8 cellular contexts compared by ENCODE assay signal in the genomic region with DNA sequence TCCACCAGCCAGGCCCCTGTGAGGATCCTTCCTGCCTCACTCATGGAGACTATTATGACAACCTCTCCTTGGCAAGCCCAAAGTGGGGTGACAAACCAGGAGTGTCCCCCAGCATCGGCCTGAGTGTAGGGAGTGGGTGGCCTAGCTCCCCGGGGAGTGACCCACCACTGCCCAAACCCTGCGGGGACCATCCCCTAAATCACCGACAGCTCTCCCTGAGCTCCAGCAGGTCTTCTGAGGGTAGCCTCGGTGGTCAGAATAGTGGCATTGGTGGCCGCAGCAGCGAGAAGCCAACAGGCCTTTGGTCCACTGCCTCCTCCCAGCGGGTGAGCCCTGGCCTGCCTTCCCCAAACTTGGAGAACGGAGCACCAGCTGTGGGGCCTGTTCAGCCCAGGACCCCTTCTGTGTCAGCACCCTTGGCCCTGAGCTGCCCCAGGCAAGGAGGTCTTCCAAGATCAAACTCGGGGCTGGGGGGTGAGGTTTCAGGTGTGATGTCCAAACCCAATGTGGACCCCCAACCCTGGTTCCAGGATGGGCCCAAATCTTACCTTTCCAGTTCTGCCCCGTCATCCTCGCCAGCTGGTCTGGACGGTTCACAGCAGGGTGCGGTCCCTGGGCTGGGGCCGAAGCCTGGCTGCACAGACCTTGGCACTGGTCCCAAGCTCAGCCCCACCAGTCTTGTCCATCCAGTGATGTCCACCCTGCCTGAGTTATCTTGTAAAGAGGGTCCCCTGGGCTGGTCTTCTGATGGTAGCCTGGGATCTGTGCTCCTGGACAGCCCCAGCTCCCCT. TPM values are rescaled to one million over a fixed set of nuclear protein-coding genes. Genes with fewer than 3 reads are reported as not detected.
DNase-seq lines count a peak whose midpoint lies in the region; ATAC-seq, FAIRE-seq and TF ChIP-seq lines count a peak whose summit lies in the region.

No MANE protein-coding gene starts in this region.

- TF ChIP-seq EP300 in HepG2 (IDR thresholded peaks at IDR 0.05; ENCODE audit: low read depth in 2 of 2, low read length in 2 of 2) (no peak), HepG2 (CRISPR knock-in tag; IDR thresholded peaks at IDR 0.05; ENCODE audit: borderline replicate concordance) (no peak)

- H4K20me1 ChIP-seq in HepG2 (ENCODE audit: insufficient read depth, low read length): peaks cover 5% of the 10 kb centered on the region; the same call in 1 of the 2 replicates

- intact Hi-C loops in HepG2 (cut with micrococcal nuclease; ENCODE audit: unreplicated experiment) (loop anchor here (1.0 kb wide), 1 partner anchor 46 kb away; no protein-coding TSS in a partner anchor), upper lobe of right lung (cut with DNase I) (loop anchor here (10.0 kb wide), 1 partner anchor 59 kb away; no protein-coding TSS in a partner anchor)

- H2AFZ ChIP-seq in ACC112 (ENCODE audit: low read length, unreplicated experiment): no peak overlapping the region
- no peak overlapping the region for H2AFZ ChIP-seq in HepG2 (ENCODE audit: low read length)

- H3K9me3 ChIP-seq in HepG2 (ENCODE audit: low read length) (no peaks in the 10 kb centered on the region), upper lobe of right lung (no peaks in the 10 kb centered on the region)

- H3K27ac ChIP-seq in ACC112 (ENCODE audit: low read depth, low read length) (no peak overlapping the region), HepG2 (ENCODE audit: extremely low read length, insufficient read depth, low read length) (no peak overlapping the region), upper lobe of right lung (peak overlapping the region; percentile 72)

- H3K27ac Mint-ChIP-seq in activated T-helper 17 cell treated with anti-CD3 and anti-CD28 coated beads, Interleukin-2, amount 50 U/mL, for 72 hours: peak overlapping the region; percentile 89

- TF ChIP-seq CTCF in HepG2 (CRISPR knock-in tag; IDR thresholded peaks at IDR 0.05) (no peak), upper lobe of right lung (IDR thresholded peaks at IDR 0.05) (no peak)

- WGBS in HepG2 (ENCODE audit: low lambda C conversion rate): 53% methylated on average over 8 of the region's 15 CpGs

- no TSS peak for BruUV-seq in HepG2 (replicated peaks; lab: Mats Ljungman, UMichigan)

- ATAC-seq in GM21786 (IDR thresholded peaks at IDR 0.05; ENCODE audit: unreplicated experiment) (peak; percentile 7), HepG2 (no peak), upper lobe of right lung (no peak), GM21367 (IDR thresholded peaks at IDR 0.05; ENCODE audit: unreplicated experiment) (no peak), HG02623 (IDR thresholded peaks at IDR 0.05; ENCODE audit: unreplicated experiment) (no peak)
- no peak for ATAC-seq in activated T-helper 17 cell treated with anti-CD3 and anti-CD28 coated beads, Interleukin-2, amount 50 U/mL, for 72 hours (replicated peaks)

- H3K36me3 Mint-ChIP-seq in activated T-helper 17 cell treated with anti-CD3 and anti-CD28 coated beads, Interleukin-2, amount 50 U/mL, for 72 hours (ENCODE audit: low read depth): peaks cover 42% of the 10 kb centered on the region

- no peak for TF ChIP-seq POLR2A in HepG2 (IDR thresholded peaks at IDR 0.05; ENCODE audit: insufficient read depth in 1 of 2, low read depth in 2 of 2, low read length in 2 of 2)

- H3K79me2 ChIP-seq in ACC112 (ENCODE audit: control insufficient read depth, insufficient read depth, low read length, unreplicated experiment): peaks cover 60% of the 10 kb centered on the region
- H3K79me2 ChIP-seq in HepG2 (ENCODE audit: insufficient read depth, low read length): peaks cover 57% of the 10 kb centered on the region

- H3K36me3 ChIP-seq in ACC112 (ENCODE audit: insufficient read depth, low read length) (no peaks in the 10 kb centered on the region; the same call in 1 of the 2 replicates), HepG2 (replicated peaks in 1 of 2; ENCODE audit: control insufficient read depth in 1 of 2, insufficient read depth in 2 of 2, low read length in 2 of 2) (no peaks in the 10 kb centered on the region; a peak in 1 of 5 replicates), upper lobe of right lung (peaks cover 2% of the 10 kb centered on the region)

- H3K4me1 ChIP-seq in ACC112 (ENCODE audit: control insufficient read depth, insufficient read depth, low read length, unreplicated experiment): peaks cover 42% of the 10 kb centered on the region
- H3K4me1 ChIP-seq in HepG2 (ENCODE audit: insufficient read depth, low read length): peaks cover 82% of the 10 kb centered on the region
- peaks cover 63% of the 10 kb centered on the region for H3K4me1 ChIP-seq in upper lobe of right lung

- in situ Hi-C loops in HepG2 (cut with HindIII; ENCODE audit: extremely low pct_ligation_motif_present, low pct_unique_long_range_greater_than_20kb): no loop called here

- H3K27me3 ChIP-seq in ACC112 (ENCODE audit: insufficient read depth, low read length) (no peaks in the 10 kb centered on the region), HepG2 (ENCODE audit: control insufficient read depth in 1 of 2, insufficient read depth in 2 of 2, low read length in 2 of 2) (no peaks in the 10 kb centered on the region), upper lobe of right lung (no peaks in the 10 kb centered on the region)

- no peak for TF ChIP-seq RAD21 in HepG2 (CRISPR knock-in tag; IDR thresholded peaks at IDR 0.05)

- H3K4me3 Mint-ChIP-seq in activated T-helper 17 cell treated with anti-CD3 and anti-CD28 coated beads, Interleukin-2, amount 50 U/mL, for 72 hours: peak overlapping the region; percentile 95

- CTCF ChIA-PET in HepG2 (lab: Yijun Ruan, JAX; ENCODE audit: low intra/inter-chr PET ratio, low total read pairs): no interaction called here

- POLR2A ChIA-PET in HepG2 (lab: Yijun Ruan, JAX): interaction anchor here (0.7 to 1.7 kb wide), 3 partner anchors 12 to 47 kb away, joined by 3 to 4 read pairs (median 3); no protein-coding TSS in a partner anchor

- FAIRE-seq in HepG2 (lab: Jason Lieb, UNC): no peak

- H3K4me1 Mint-ChIP-seq in activated T-helper 17 cell treated with anti-CD3 and anti-CD28 coated beads, Interleukin-2, amount 50 U/mL, for 72 hours: peaks cover 40% of the 10 kb centered on the region

- DNase-seq in HepG2 (ENCODE audit: low spot score): no peak
- DNase-seq in upper lobe of right lung: no peak
- DNase-seq in NOMO-1 treated with dmso at 0.1 percent for 144 hours (lab: John Stamatoyannopoulos, UW; ENCODE audit: unreplicated experiment): no peak

- H3K9me3 Mint-ChIP-seq in activated T-helper 17 cell treated with anti-CD3 and anti-CD28 coated beads, Interleukin-2, amount 50 U/mL, for 72 hours: no peaks in the 10 kb centered on the region

- peak overlapping the region; percentile 85; the same call in 1 of the 2 replicates for H3K9ac ChIP-seq in HepG2 (ENCODE audit: insufficient read depth, low read depth, low read length)

- no peaks in the 10 kb centered on the region for H3K27me3 Mint-ChIP-seq in activated T-helper 17 cell treated with anti-CD3 and anti-CD28 coated beads, Interleukin-2, amount 50 U/mL, for 72 hours

- peak overlapping the region; percentile 83 for H3K4me2 ChIP-seq in HepG2 (ENCODE audit: low read depth, low read length)

- peak overlapping the region; percentile 90 for H3K4me3 ChIP-seq in ACC112 (ENCODE audit: low read depth, low read length)
- H3K4me3 ChIP-seq in HepG2 (replicated peaks in 1 of 3; ENCODE audit: insufficient read depth in 1 of 3, low read depth in 2 of 3, low read length in 3 of 3): peak overlapping the region; percentile 40 to 90 (median 85); a peak in 5 of 6 replicates
- H3K4me3 ChIP-seq in upper lobe of right lung: peak overlapping the region; percentile 91

TF ChIP-seq in HepG2, 621 proteins besides CTCF, POLR2A, EP300 and RAD21:
- TF ChIP-seq TAF1 (CRISPR knock-in tag; IDR thresholded peaks at IDR 0.05) (no peak), ZFP41 (CRISPR knock-in tag; IDR thresholded peaks at IDR 0.05; ENCODE audit: borderline replicate concordance) (0 out of 2 replicates have a peak, but pooled peaks have one; percentile 32), ZC3H13 (CRISPR knock-in tag; IDR thresholded peaks at IDR 0.05) (0 out of 2 replicates have a peak, but pooled peaks have one; percentile 8)

RNA-seq across cellular contexts. Expression of gene LIMD1, which starts 1.0 kb away (rescaled TPM):
- 10 to 100 TPM; 27.6 to 46.5 TPM for total RNA-seq in activated T-helper 17 cell treated with anti-CD3 and anti-CD28 coated beads, Interleukin-2, amount 50 U/mL, for 72 hours
- total RNA-seq in HepG2 (2016; rRNA removed; fragmentation: Illumina TruSeq; extraction: Trizol): 11.1 and 13.0 TPM in 2 replicates
- total RNA-seq in HepG2 (2016; cell fraction: cytosol; rRNA removed; fragmentation: Illumina TruSeq; extraction: Trizol; ENCODE audit: low read depth): 1.4 and 1.5 TPM in 2 replicates
- 9.8 and 12.1 TPM in 2 replicates for total RNA-seq in HepG2 (2016; cell fraction: insoluble cytoplasmic fraction; rRNA removed; fragmentation: Illumina TruSeq; extraction: Trizol)
- total RNA-seq in HepG2 (2016; cell fraction: membrane; rRNA removed; fragmentation: Illumina TruSeq; extraction: Trizol): 5.3 and 6.4 TPM in 2 replicates
- 11.9 and 15.6 TPM in 2 replicates for total RNA-seq in HepG2 (2016; cell fraction: nucleus; rRNA removed; fragmentation: Illumina TruSeq; extraction: Trizol)
- polyA plus RNA-seq in HepG2 (2011; rRNA removed): 16.4 and 18.7 TPM in 2 replicates
- polyA plus RNA-seq in HepG2 (2011; cell fraction: cytosol; rRNA removed): 7.1 and 7.2 TPM in 2 replicates
- polyA plus RNA-seq in HepG2 (2011; cell fraction: nucleus; rRNA removed): 42.2 and 53.6 TPM in 2 replicates
- 4.4 and 6.9 TPM in 2 replicates for polyA plus RNA-seq in HepG2 (2012)
- polyA plus RNA-seq in HepG2 (2016; cell fraction: cytosol; fragmentation: Illumina TruSeq; extraction: Trizol; ENCODE audit: low read depth): 0.43 and 0.62 TPM in 2 replicates
- polyA plus RNA-seq in HepG2 (2016; cell fraction: insoluble cytoplasmic fraction; fragmentation: Illumina TruSeq; extraction: Trizol; ENCODE audit: low read depth): 5.8 and 6.2 TPM in 2 replicates
- 1.7 TPM in 2 replicates for polyA plus RNA-seq in HepG2 (2016; cell fraction: membrane; fragmentation: Illumina TruSeq; extraction: Trizol; ENCODE audit: low read depth)
- 17.4 and 18.9 TPM in 2 replicates for polyA plus RNA-seq in HepG2 (2016; cell fraction: nucleus; fragmentation: Illumina TruSeq; extraction: Trizol; ENCODE audit: insufficient read depth, low read depth)
- polyA minus RNA-seq in HepG2 (2011; rRNA and poly(A)+ RNA removed; ENCODE audit: low replicate concordance): 55.2 and 75.7 TPM in 2 replicates
- polyA minus RNA-seq in HepG2 (2011; cell fraction: cytosol; rRNA and poly(A)+ RNA removed): 11.3 and 16.1 TPM in 2 replicates
- 27.0 and 32.6 TPM in 2 replicates for polyA minus RNA-seq in HepG2 (2011; cell fraction: nucleus; rRNA and poly(A)+ RNA removed)
- 103 TPM for total RNA-seq in upper lobe of right lung
